ENCODE assay signal across 2 cellular contexts in genomic region chr3:194333981-194334320, GRCh38.
TF ChIP-seq lines count a peak whose summit lies in the region.

No MANE protein-coding gene starts in this region.

TF ChIP-seq in IMR-90, 13 proteins besides CTCF, POLR2A, EP300 and RAD21:
- TF ChIP-seq MAFK (IDR thresholded peaks at IDR 0.05; ENCODE audit: low read depth, low read length): no peak
- no peak for TF ChIP-seq FOS (IDR thresholded peaks at IDR 0.05; ENCODE audit: low read depth, low read length)
- TF ChIP-seq SMC3 (IDR thresholded peaks at IDR 0.05; ENCODE audit: low read depth, low read length): no peak
- TF ChIP-seq MAZ (IDR thresholded peaks at IDR 0.05; ENCODE audit: borderline replicate concordance, low read depth, low read length): no peak
- no peak for TF ChIP-seq BHLHE40 (IDR thresholded peaks at IDR 0.05; ENCODE audit: low read depth, low read length)
- TF ChIP-seq CHD1 (IDR thresholded peaks at IDR 0.05; ENCODE audit: low read depth, low read length): no peak
- no peak for TF ChIP-seq RFX5 (IDR thresholded peaks at IDR 0.05; ENCODE audit: low read depth, low read length)
- TF ChIP-seq MXI1 (IDR thresholded peaks at IDR 0.05; ENCODE audit: borderline replicate concordance, low read depth, low read length): no peak
- no peak for TF ChIP-seq RCOR1 (IDR thresholded peaks at IDR 0.05; ENCODE audit: insufficient replicate concordance, low read length)
- TF ChIP-seq ELK1 (IDR thresholded peaks at IDR 0.05; ENCODE audit: borderline replicate concordance, low read depth, low read length): no peak

TF ChIP-seq in neural cell, 6 proteins besides CTCF, POLR2A, EP300 and RAD21:
- TF ChIP-seq SMC3 (conservative IDR thresholded peaks at IDR 0.05; ENCODE audit: poor library complexity): no peak
- no peak for TF ChIP-seq POLR2AphosphoS5 (IDR thresholded peaks at IDR 0.05)
- TF ChIP-seq MXI1 (conservative IDR thresholded peaks at IDR 0.05; ENCODE audit: poor library complexity, severe bottlenecking): no peak
- TF ChIP-seq, protein P1, sequence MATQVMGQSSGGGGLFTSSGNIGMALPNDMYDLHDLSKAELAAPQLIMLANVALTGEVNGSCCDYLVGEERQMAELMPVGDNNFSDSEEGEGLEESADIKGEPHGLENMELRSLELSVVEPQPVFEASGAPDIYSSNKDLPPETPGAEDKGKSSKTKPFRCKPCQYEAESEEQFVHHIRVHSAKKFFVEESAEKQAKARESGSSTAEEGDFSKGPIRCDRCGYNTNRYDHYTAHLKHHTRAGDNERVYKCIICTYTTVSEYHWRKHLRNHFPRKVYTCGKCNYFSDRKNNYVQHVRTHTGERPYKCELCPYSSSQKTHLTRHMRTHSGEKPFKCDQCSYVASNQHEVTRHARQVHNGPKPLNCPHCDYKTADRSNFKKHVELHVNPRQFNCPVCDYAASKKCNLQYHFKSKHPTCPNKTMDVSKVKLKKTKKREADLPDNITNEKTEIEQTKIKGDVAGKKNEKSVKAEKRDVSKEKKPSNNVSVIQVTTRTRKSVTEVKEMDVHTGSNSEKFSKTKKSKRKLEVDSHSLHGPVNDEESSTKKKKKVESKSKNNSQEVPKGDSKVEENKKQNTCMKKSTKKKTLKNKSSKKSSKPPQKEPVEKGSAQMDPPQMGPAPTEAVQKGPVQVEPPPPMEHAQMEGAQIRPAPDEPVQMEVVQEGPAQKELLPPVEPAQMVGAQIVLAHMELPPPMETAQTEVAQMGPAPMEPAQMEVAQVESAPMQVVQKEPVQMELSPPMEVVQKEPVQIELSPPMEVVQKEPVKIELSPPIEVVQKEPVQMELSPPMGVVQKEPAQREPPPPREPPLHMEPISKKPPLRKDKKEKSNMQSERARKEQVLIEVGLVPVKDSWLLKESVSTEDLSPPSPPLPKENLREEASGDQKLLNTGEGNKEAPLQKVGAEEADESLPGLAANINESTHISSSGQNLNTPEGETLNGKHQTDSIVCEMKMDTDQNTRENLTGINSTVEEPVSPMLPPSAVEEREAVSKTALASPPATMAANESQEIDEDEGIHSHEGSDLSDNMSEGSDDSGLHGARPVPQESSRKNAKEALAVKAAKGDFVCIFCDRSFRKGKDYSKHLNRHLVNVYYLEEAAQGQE (IDR thresholded peaks at IDR 0.05; ENCODE audit: borderline replicate concordance): no peak
- no peak for TF ChIP-seq TAF1 (IDR thresholded peaks at IDR 0.05; ENCODE audit: low read depth)
- TF ChIP-seq EZH2 (IDR thresholded peaks at IDR 0.05; ENCODE audit: borderline replicate concordance, insufficient read depth, low read length, poor library complexity, severe bottlenecking): no peak
